In genomic region chr6:35694462-35694861, GRCh38 we compare ENCODE assay signal across 18 cellular contexts. TPM values are rescaled to one million over a fixed set of nuclear protein-coding genes. Genes with fewer than 3 reads are reported as not detected.
DNase-seq lines count a peak whose midpoint lies in the region; ATAC-seq and TF ChIP-seq lines count a peak whose summit lies in the region.
"Had no signal": no experiment of that assay in that cellular context is flagged by ENCODE, and none has a peak within 500 bp of the region (broad histone marks: within the 10 kb centered on the region; RNA-seq: fewer than 3 reads in every experiment).

No MANE protein-coding gene starts in this region.

- 89 to 92% methylated on average over 2 of the region's 2 CpGs for WGBS in thyroid gland, 2 donors

- no peaks in the 10 kb centered on the region for H3K79me2 ChIP-seq in fibroblast of lung (ENCODE audit: control insufficient read depth, insufficient read depth, low read length)

- H3K27ac ChIP-seq in fibroblast of lung (ENCODE audit: insufficient read depth, low read length) (no peak overlapping the region), thyroid gland (no peak overlapping the region)
- H3K27ac ChIP-seq: body of pancreas, dorsolateral prefrontal cortex had no signal

- no peak overlapping the region for H3K9ac ChIP-seq in fibroblast of lung (ENCODE audit: insufficient read depth, low read length)

- DNase-seq in A172 (ENCODE audit: low spot score), result peak; percentile 35
- DNase-seq in HCEC 1CT, result peak; percentile 56
- DNase-seq in RKO (ENCODE audit: low spot score), result peak; percentile 78
- peak; percentile 38 to 65 for DNase-seq in fibroblast of lung (ENCODE audit: low read depth in 2 of 2)
- no peak for DNase-seq in thyroid gland
- no peak for DNase-seq in anterior cingulate cortex (lab: John Stamatoyannopoulos, UW)
- no peak for DNase-seq in left ventricle myocardium superior
- DNase-seq: activated CD4-positive, CD25-positive, alpha-beta regulatory T cell treated with anti-CD3 and anti-CD28 coated beads, Interleukin-2, amount 50 U/mL, for 72 hours; body of pancreas; COR-L47; dorsolateral prefrontal cortex; MG63; NCI-H748 treated with DMSO at 0.1 percent for 48 hours had no signal

- intact Hi-C loops in thyroid gland (cut with DNase I), result loop anchor here (5.0 kb wide), 1 partner anchor 33 kb away; no protein-coding TSS in a partner anchor
- intact Hi-C loops in left ventricle myocardium superior (cut with micrococcal nuclease), result no loop called here

- TF ChIP-seq POLR2A in thyroid gland (IDR thresholded peaks at IDR 0.05), result no peak

- H3K4me3 ChIP-seq in fibroblast of lung (replicated peaks in 1 of 4; ENCODE audit: control extremely low read depth in 1 of 4, insufficient read depth in 1 of 4, low read depth in 3 of 4, low read length in 4 of 4) (no peak overlapping the region), thyroid gland (replicated peaks in 1 of 3) (no peak overlapping the region)
- H3K4me3 ChIP-seq: body of pancreas, dorsolateral prefrontal cortex, MG63, smooth muscle cell had no signal

- TF ChIP-seq CTCF in fibroblast of lung (conservative IDR thresholded peaks at IDR 0.05 in 1 of 2, IDR thresholded peaks at IDR 0.05 in 1 of 2; ENCODE audit: low read depth in 1 of 2, low read length in 2 of 2) (no peak), thyroid gland (IDR thresholded peaks at IDR 0.05) (no peak)

- H3K9me3 ChIP-seq in fibroblast of lung (ENCODE audit: control insufficient read depth, insufficient read depth, low read depth, low read length) (no peaks in the 10 kb centered on the region), thyroid gland (no peaks in the 10 kb centered on the region)
- H3K9me3 ChIP-seq: body of pancreas had no signal

- H4K20me1 ChIP-seq in fibroblast of lung (ENCODE audit: control insufficient read depth, extremely low read depth, insufficient read depth, low read length), result no peaks in the 10 kb centered on the region

- H3K4me2 ChIP-seq in fibroblast of lung (ENCODE audit: extremely low read depth, insufficient read depth, low read length), result no peak overlapping the region
- H3K4me2 ChIP-seq: smooth muscle cell had no signal

- H3K27me3 ChIP-seq in fibroblast of lung (ENCODE audit: control insufficient read depth, insufficient read depth, low read length), result no peaks in the 10 kb centered on the region
- no peaks in the 10 kb centered on the region for H3K27me3 ChIP-seq in thyroid gland
- H3K27me3 ChIP-seq: body of pancreas, dorsolateral prefrontal cortex, MG63 had no signal

- H3K36me3 ChIP-seq in fibroblast of lung (ENCODE audit: control insufficient read depth, insufficient read depth, low read length) (no peaks in the 10 kb centered on the region), thyroid gland (no peaks in the 10 kb centered on the region)
- H3K36me3 ChIP-seq: MG63 had no signal

- no peak for ATAC-seq in GM21360 (IDR thresholded peaks at IDR 0.05; ENCODE audit: unreplicated experiment)
- no peak for ATAC-seq in left ventricle myocardium superior
- ATAC-seq: body of pancreas; left lobe of liver; stimulated activated memory B cell treated with anti-CD40 and anti-IgM and Interleukin-4, amounts not matched to agents 10 μg/mL and 1 μg/mL and 100 μg/mL, for 72 hours had no signal

- H3K4me1 ChIP-seq in fibroblast of lung (ENCODE audit: control insufficient read depth, extremely low read depth, insufficient read depth, low read length) (no peaks in the 10 kb centered on the region), thyroid gland (peaks cover 15 to 20% of the 10 kb centered on the region in 2 donors)

- H2AFZ ChIP-seq in fibroblast of lung (ENCODE audit: low read length), result no peak overlapping the region

RNA-seq across cellular contexts. Expression of gene FKBP5, which starts 5.7 kb away (rescaled TPM):
- total RNA-seq in A172 (2014; rRNA removed; shearing (Covaris generic)), result 8.3 TPM in 2 replicates
- 13.4 and 16.3 TPM in 2 replicates for total RNA-seq in fibroblast of lung
- 10.9 and 13.1 TPM in 2 replicates for polyA plus RNA-seq in fibroblast of lung
- 11.5 and 14.3 TPM in 2 replicates for polyA plus RNA-seq in fibroblast of lung (2012)
- polyA minus RNA-seq in fibroblast of lung (ENCODE audit: low replicate concordance), result 0.94 and 2.5 TPM in 2 replicates
- 100 to 1,000 TPM; 239 to 600 (median 253) TPM for total RNA-seq in thyroid gland
- 82.8 TPM for total RNA-seq in left ventricle myocardium superior

RNA-seq across cellular contexts. Expression of gene ARMC12, which starts 42.4 kb away (rescaled TPM):
- total RNA-seq in A172 (2014; rRNA removed; shearing (Covaris generic)), result 0.24 and 0.55 TPM in 2 replicates
- total RNA-seq in fibroblast of lung (0.50 and 1.0 TPM in 2 replicates), thyroid gland (1 to 10 TPM in 3 of 4 donors, under 1 TPM in 1; 0.40 to 2.4 (median 1.4) TPM), left ventricle myocardium superior (not detected)
- polyA plus RNA-seq in fibroblast of lung, result 0.17 and 0.18 TPM in 2 replicates
- polyA plus RNA-seq in fibroblast of lung (2012), result 0.23 and 0.48 TPM in 2 replicates
- not detected in 2 replicates for polyA minus RNA-seq in fibroblast of lung (ENCODE audit: low replicate concordance)
- total RNA-seq: urinary bladder had no signal
- polyA plus RNA-seq: smooth muscle cell had no signal

Comparison
In these comparisons a context has a peak if more than half of its experiments do, and no peak if none do; other contexts are left out.
1. DNase-seq: peak in A172 (single experiment), HCEC 1CT (single experiment), RKO (single experiment) and fibroblast of lung (2 of 2); none in thyroid gland (0 of 2), anterior cingulate cortex (0 of 58) and left ventricle myocardium superior (single experiment).